Comparison of ENCODE assay signal across 15 cellular contexts in the genomic region with DNA sequence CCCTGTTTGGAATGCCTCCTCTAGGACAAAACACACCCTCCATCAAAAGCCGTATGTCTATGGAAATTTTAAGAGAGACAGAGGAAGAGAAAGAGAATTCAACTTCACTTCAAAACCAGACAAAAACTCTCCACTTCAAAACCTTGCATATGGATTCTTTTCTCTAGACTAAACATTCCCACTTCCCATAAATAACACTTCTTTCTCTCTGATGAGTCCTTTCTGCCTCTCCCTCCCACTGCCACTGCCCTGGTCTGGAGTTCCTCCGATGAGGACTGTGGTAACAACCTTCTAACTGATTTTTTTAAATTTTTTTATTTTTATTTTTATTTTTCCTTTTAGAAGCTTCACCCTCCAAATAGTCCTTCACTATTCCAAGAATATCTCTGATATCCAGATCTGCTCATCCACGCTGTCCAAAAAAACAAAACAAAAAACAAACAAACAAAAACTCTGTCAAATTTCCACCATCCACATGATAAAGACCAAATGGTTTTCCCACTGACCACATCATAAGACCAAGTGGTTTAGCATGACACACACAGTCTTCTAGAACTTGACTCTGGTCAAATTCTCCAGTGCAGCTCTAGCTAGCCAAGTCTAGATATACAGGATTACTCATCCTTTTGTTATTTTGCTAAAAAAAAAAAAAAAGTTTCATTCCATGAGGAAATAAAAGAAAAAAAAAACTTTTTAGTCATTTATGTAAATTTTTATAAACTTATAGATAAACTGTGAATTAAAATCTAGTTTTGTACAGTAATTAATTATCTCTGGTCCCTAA.
DNase-seq lines count a peak whose midpoint lies in the region; ATAC-seq and TF ChIP-seq lines count a peak whose summit lies in the region.
"Had no signal": no experiment of that assay in that cellular context is flagged by ENCODE, and none has a peak within 500 bp of the region (broad histone marks: within the 10 kb centered on the region; RNA-seq: fewer than 3 reads in every experiment).

No MANE protein-coding gene starts in this region.

- H3K4me3 ChIP-seq in RWPE2 (ENCODE audit: severe bottlenecking) (no peak overlapping the region), fibroblast of lung (replicated peaks in 1 of 4; ENCODE audit: control extremely low read depth in 1 of 4, insufficient read depth in 1 of 4, low read depth in 3 of 4, low read length in 4 of 4) (no peak overlapping the region), retinal pigment epithelial cell (ENCODE audit: low read length) (no peak overlapping the region)
- H3K4me3 ChIP-seq: sigmoid colon, suprapubic skin had no signal

- intact Hi-C loops in CD14-positive monocyte (cut with micrococcal nuclease): no loop called here

- H3K4me1 ChIP-seq in RWPE2 (ENCODE audit: insufficient read depth, poor library complexity, severe bottlenecking) (no peaks in the 10 kb centered on the region), fibroblast of lung (ENCODE audit: control insufficient read depth, extremely low read depth, insufficient read depth, low read length) (no peaks in the 10 kb centered on the region)
- H3K4me1 ChIP-seq: sigmoid colon, suprapubic skin had no signal

- no peaks in the 10 kb centered on the region for H3K79me2 ChIP-seq in fibroblast of lung (ENCODE audit: control insufficient read depth, insufficient read depth, low read length)

- H3K27ac ChIP-seq in RWPE2 (ENCODE audit: poor library complexity, severe bottlenecking): no peak overlapping the region
- H3K27ac ChIP-seq in fibroblast of lung (ENCODE audit: insufficient read depth, low read length): no peak overlapping the region
- H3K27ac ChIP-seq: sigmoid colon, suprapubic skin had no signal

- no peaks in the 10 kb centered on the region for H3K4me1 Mint-ChIP-seq in CD14-positive monocyte
- H3K4me1 Mint-ChIP-seq: activated CD4-positive, alpha-beta T cell treated with anti-CD3 and anti-CD28 coated beads for 36 hours; T-cell had no signal

- H4K20me1 ChIP-seq in fibroblast of lung (ENCODE audit: control insufficient read depth, extremely low read depth, insufficient read depth, low read length): no peaks in the 10 kb centered on the region

- TF ChIP-seq CTCF in RWPE2 (IDR thresholded peaks at IDR 0.05; ENCODE audit: poor library complexity, severe bottlenecking) (no peak), fibroblast of lung (conservative IDR thresholded peaks at IDR 0.05 in 1 of 2, IDR thresholded peaks at IDR 0.05 in 1 of 2; ENCODE audit: low read depth in 1 of 2, low read length in 2 of 2) (no peak), retinal pigment epithelial cell (conservative IDR thresholded peaks at IDR 0.05; ENCODE audit: low read depth, low read length) (no peak), CD14-positive monocyte (IDR thresholded peaks at IDR 0.05) (no peak)

- H3K9me3 ChIP-seq in RWPE2 (ENCODE audit: severe bottlenecking) (peaks cover 2% of the 10 kb centered on the region), fibroblast of lung (ENCODE audit: control insufficient read depth, insufficient read depth, low read depth, low read length) (no peaks in the 10 kb centered on the region)
- H3K9me3 ChIP-seq: sigmoid colon, suprapubic skin had no signal

- H3K4me2 ChIP-seq in fibroblast of lung (ENCODE audit: extremely low read depth, insufficient read depth, low read length): no peak overlapping the region

- H3K27me3 ChIP-seq in RWPE2 (ENCODE audit: insufficient read depth, poor library complexity, severe bottlenecking): no peaks in the 10 kb centered on the region
- no peaks in the 10 kb centered on the region for H3K27me3 ChIP-seq in fibroblast of lung (ENCODE audit: control insufficient read depth, insufficient read depth, low read length)
- H3K27me3 ChIP-seq: sigmoid colon, suprapubic skin had no signal

- H3K36me3 Mint-ChIP-seq in CD14-positive monocyte: no peaks in the 10 kb centered on the region
- H3K36me3 Mint-ChIP-seq: naive thymus-derived CD8-positive, alpha-beta T cell; T-cell had no signal

- H2AFZ ChIP-seq in fibroblast of lung (ENCODE audit: low read length): no peak overlapping the region

- peak overlapping the region in 1 of 7 donors; percentile 6 for H3K27ac Mint-ChIP-seq in CD14-positive monocyte
- H3K27ac Mint-ChIP-seq: activated CD4-positive, alpha-beta T cell treated with anti-CD3 and anti-CD28 coated beads for 36 hours; activated T-cell treated with anti-CD3 and anti-CD28 coated beads, Interleukin-2, amount 50 U/mL, for 72 hours; naive thymus-derived CD8-positive, alpha-beta T cell; T-cell had no signal

- DNase-seq in GM03348 (ENCODE audit: low spot score): peak; percentile 23
- DNase-seq in RWPE2 (ENCODE audit: low spot score): no peak
- DNase-seq in fibroblast of lung (ENCODE audit: low read depth in 2 of 2): peak; percentile 79 to 98
- DNase-seq in retinal pigment epithelial cell (ENCODE audit: low read depth): peak; percentile 53
- no peak for DNase-seq in CD14-positive monocyte (ENCODE audit: low spot score)
- DNase-seq in NCI-H69 (lab: John Stamatoyannopoulos, UW): no peak
- no peak for DNase-seq in activated CD8-positive, alpha-beta memory T cell treated with anti-CD3 and anti-CD28 coated beads for 24 hours
- DNase-seq: activated CD4-positive, alpha-beta T cell treated with anti-CD3 and anti-CD28 coated beads for 36 hours; activated T-cell treated with anti-CD3 and anti-CD28 coated beads, Interleukin-2, amount 50 U/mL, for 72 hours; naive thymus-derived CD8-positive, alpha-beta T cell; sigmoid colon; T-cell had no signal

- H3K36me3 ChIP-seq in RWPE2 (ENCODE audit: low read depth) (no peaks in the 10 kb centered on the region), fibroblast of lung (ENCODE audit: control insufficient read depth, insufficient read depth, low read length) (no peaks in the 10 kb centered on the region)
- H3K36me3 ChIP-seq: sigmoid colon, suprapubic skin had no signal

- H3K9ac ChIP-seq in fibroblast of lung (ENCODE audit: insufficient read depth, low read length): no peak overlapping the region

- no peak overlapping the region for H3K4me3 Mint-ChIP-seq in CD14-positive monocyte
- H3K4me3 Mint-ChIP-seq: activated CD4-positive, alpha-beta T cell treated with anti-CD3 and anti-CD28 coated beads for 36 hours; activated T-cell treated with anti-CD3 and anti-CD28 coated beads, Interleukin-2, amount 50 U/mL, for 72 hours; naive thymus-derived CD8-positive, alpha-beta T cell; T-cell had no signal

- peaks cover 0 to 1% (median 0%) of the 10 kb centered on the region in 3 donors for H3K27me3 Mint-ChIP-seq in CD14-positive monocyte (ENCODE audit: low read depth in 3 of 3)
- H3K27me3 Mint-ChIP-seq: activated CD4-positive, alpha-beta T cell treated with anti-CD3 and anti-CD28 coated beads for 36 hours; naive thymus-derived CD8-positive, alpha-beta T cell; T-cell had no signal

- H3K9me3 Mint-ChIP-seq in CD14-positive monocyte: peaks cover 0 to 4% (median 2%) of the 10 kb centered on the region in 7 donors

- 0 out of 3 replicates have a peak, but pooled peaks have one; percentile 50 for ATAC-seq in RWPE2 (ENCODE audit: low read depth)
- ATAC-seq in SK-N-SH treated with all-trans-retinoic acid at 6 μM for 48 hours: no peak
- ATAC-seq: activated CD4-positive, alpha-beta T cell treated with anti-CD3 and anti-CD28 coated beads for 36 hours; activated T-cell treated with anti-CD3 and anti-CD28 coated beads, Interleukin-2, amount 50 U/mL, for 72 hours; esophagus mucosa; naive thymus-derived CD8-positive, alpha-beta T cell; T-cell had no signal

TF ChIP-seq in SK-N-SH treated with all-trans-retinoic acid at 6 μM for 48 hours, 23 proteins besides CTCF, POLR2A, EP300 and RAD21:
- TF ChIP-seq ZC3H10 (CRISPR knock-in tag; IDR thresholded peaks at IDR 0.05): no peak
- TF ChIP-seq PPARA (CRISPR knock-in tag; IDR thresholded peaks at IDR 0.05; ENCODE audit: borderline replicate concordance): no peak
- TF ChIP-seq TCF4 (CRISPR knock-in tag; IDR thresholded peaks at IDR 0.05; ENCODE audit: borderline replicate concordance): no peak
- no peak for TF ChIP-seq ESRRG (CRISPR knock-in tag; IDR thresholded peaks at IDR 0.05)
- no peak for TF ChIP-seq ZNF8 (CRISPR knock-in tag; IDR thresholded peaks at IDR 0.05)
- TF ChIP-seq GLIS3 (CRISPR knock-in tag; IDR thresholded peaks at IDR 0.05): no peak
- TF ChIP-seq RARB (CRISPR knock-in tag; IDR thresholded peaks at IDR 0.05): no peak
- no peak for TF ChIP-seq ZFP3 (CRISPR knock-in tag; IDR thresholded peaks at IDR 0.05)

Comparison
In these comparisons a context has a peak if more than half of its experiments do, and no peak if none do; other contexts are left out.
1. DNase-seq: peak in GM03348 (single experiment), fibroblast of lung (2 of 2) and retinal pigment epithelial cell (single experiment); none in RWPE2 (single experiment), CD14-positive monocyte (single experiment), NCI-H69 (single experiment) and activated CD8-positive, alpha-beta memory T cell treated with anti-CD3 and anti-CD28 coated beads for 24 hours (single experiment).